In the genomic region with DNA sequence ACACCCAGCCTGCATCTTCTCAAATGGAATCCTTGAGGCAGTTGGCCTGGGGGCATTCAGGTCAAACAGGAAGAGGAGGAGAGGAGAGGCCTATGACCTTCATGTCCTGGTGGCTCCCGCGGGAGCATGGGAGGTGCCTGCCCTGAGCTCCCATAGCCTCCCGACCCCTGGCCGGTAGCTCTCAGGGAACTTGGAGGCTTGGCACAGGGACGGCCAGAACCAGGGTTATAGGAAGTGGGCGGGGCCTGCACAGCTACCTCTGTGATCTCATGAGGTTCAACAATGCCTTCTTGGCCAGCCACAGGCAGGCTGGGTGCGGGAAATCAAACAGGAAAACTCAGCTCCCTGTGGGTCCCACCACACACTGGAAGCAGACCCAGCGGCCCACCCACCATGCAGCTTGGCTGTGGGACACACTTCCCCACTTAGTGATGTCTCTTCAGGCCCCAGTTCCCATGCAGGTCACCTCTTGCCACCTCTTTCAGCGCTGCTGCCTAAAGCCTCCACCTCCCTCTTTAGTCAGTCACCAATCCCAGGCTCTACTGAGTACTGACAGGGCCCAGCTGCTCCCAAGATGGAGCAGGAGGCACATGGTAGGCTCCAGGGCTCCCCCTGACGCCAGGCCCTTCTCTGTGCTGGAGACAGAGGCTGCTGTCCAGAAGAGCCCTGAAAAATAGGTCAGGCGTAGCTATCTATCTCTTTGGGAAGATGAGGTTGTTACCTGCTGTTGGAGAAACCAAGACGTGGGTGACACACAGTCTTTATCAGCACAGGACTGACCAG, we compare ENCODE assay signal across 10 cellular contexts. TPM values are rescaled to one million over a fixed set of nuclear protein-coding genes. Genes with fewer than 3 reads are reported as not detected.
DNase-seq lines count a peak whose midpoint lies in the region; ATAC-seq, FAIRE-seq and TF ChIP-seq lines count a peak whose summit lies in the region.
"Had no signal": no experiment of that assay in that cellular context is flagged by ENCODE, and none has a peak within 500 bp of the region (broad histone marks: within the 10 kb centered on the region; RNA-seq: fewer than 3 reads in every experiment).

A gene (minus strand): TSS at position 200 of the 783 bp plus-strand sequence. CDS start 1,065 bp downstream, outside the sequence.

- H3K36me3 ChIP-seq in WERI-Rb-1 (peaks cover 34% of the 10 kb centered on the region), gastrocnemius medialis (no peaks in the 10 kb centered on the region)

- no peak within 1 kb of the TSS for H3K4me3 Mint-ChIP-seq in mesothelial cell of epicardium

- 63% methylated on average over 11 of the region's 12 CpGs for whole genome bisulfite sequencing in A549 (ENCODE audit: missing lambda C conversion rate)
- WGBS in right cardiac atrium, result 46% methylated on average over 12 of the region's 12 CpGs

- peak; percentile 1 to 2; a peak in 4 of 6 replicates for ATAC-seq in A549
- ATAC-seq in right cardiac atrium, result peak; percentile 43 to 71
- ATAC-seq in gastrocnemius medialis, result no peak

- H3K27me3 ChIP-seq in WERI-Rb-1 (ENCODE audit: insufficient read depth, low read depth, severe bottlenecking) (no peaks in the 10 kb centered on the region), right cardiac atrium (ENCODE audit: control insufficient read depth, insufficient read depth) (no peaks in the 10 kb centered on the region), gastrocnemius medialis (no peaks in the 10 kb centered on the region)

- no peak for TF ChIP-seq RAD21 in A549 (conservative IDR thresholded peaks at IDR 0.05 in 1 of 2, IDR thresholded peaks at IDR 0.05 in 1 of 2)

- no peak within 1 kb of the TSS for H3K4me3 ChIP-seq in A549
- H3K4me3 ChIP-seq in WERI-Rb-1 (ENCODE audit: low read depth, low read length), result no peak within 1 kb of the TSS
- H3K4me3 ChIP-seq in right cardiac atrium (ENCODE audit: low read length), result no peak within 1 kb of the TSS
- no peak within 1 kb of the TSS for H3K4me3 ChIP-seq in gastrocnemius medialis

- H3K27ac ChIP-seq in A549 (peak within 1 kb of the TSS in 1 of 2 experiments; percentile 69; a peak in 3 of 6 replicates), WERI-Rb-1 (peak within 1 kb of the TSS; percentile 46), right cardiac atrium (ENCODE audit: low read length) (no peak within 1 kb of the TSS), gastrocnemius medialis (no peak within 1 kb of the TSS)

- H3K27ac Mint-ChIP-seq in mesothelial cell of epicardium, result no peak within 1 kb of the TSS

- H3K4me1 Mint-ChIP-seq in mesothelial cell of epicardium, result no peaks in the 10 kb centered on the region

- H3K9me3 Mint-ChIP-seq in mesothelial cell of epicardium, result no peaks in the 10 kb centered on the region

- H3K36me3 Mint-ChIP-seq in mesothelial cell of epicardium, result peaks cover 8% of the 10 kb centered on the region

- no peaks in the 10 kb centered on the region for H3K9me3 ChIP-seq in A549
- no peaks in the 10 kb centered on the region for H3K9me3 ChIP-seq in WERI-Rb-1 (ENCODE audit: severe bottlenecking)
- H3K9me3 ChIP-seq in right cardiac atrium (ENCODE audit: control insufficient read depth, low read length), result no peaks in the 10 kb centered on the region
- no peaks in the 10 kb centered on the region for H3K9me3 ChIP-seq in gastrocnemius medialis

- no peak within 1 kb of the TSS for H3K4me2 ChIP-seq in A549

- TF ChIP-seq CTCF in A549 (IDR thresholded peaks at IDR 0.05) (no peak), WERI-Rb-1 (IDR thresholded peaks at IDR 0.05; ENCODE audit: low read depth, low read length) (peak; percentile 62), gastrocnemius medialis (IDR thresholded peaks at IDR 0.05 in 4 of 5, conservative IDR thresholded peaks at IDR 0.05 in 1 of 5) (no peak), mesothelial cell of epicardium (IDR thresholded peaks at IDR 0.05; ENCODE audit: unreplicated experiment) (no peak)

- no peak for TF ChIP-seq POLR2A in A549 (IDR thresholded peaks at IDR 0.05; ENCODE audit: low read length)
- TF ChIP-seq POLR2A in gastrocnemius medialis (IDR thresholded peaks at IDR 0.05), result no peak

- CTCF ChIA-PET in A549 (lab: Yijun Ruan, JAX), result interaction anchor here (1.3 to 1.5 kb wide), 2 partner anchors 17 to 18 kb away, joined by 4 read pairs; no protein-coding TSS in a partner anchor

- intact Hi-C loops in right cardiac atrium (cut with DNase I), result no loop called here
- intact Hi-C loops in gastrocnemius medialis (cut with DNase I; ENCODE audit: low total_unique reads), result no loop called here

- no peak for FAIRE-seq in A549 (lab: Jason Lieb, UNC)
- FAIRE-seq: G401.6 had no signal

- no peaks in the 10 kb centered on the region for H3K27me3 Mint-ChIP-seq in mesothelial cell of epicardium (ENCODE audit: low read depth)

- no peak for TF ChIP-seq EP300 in A549 (IDR thresholded peaks at IDR 0.05)

- POLR2A ChIA-PET in A549 (lab: Yijun Ruan, JAX), result no interaction called here

- in situ Hi-C loops in gastrocnemius medialis (cut with MboI; ENCODE audit: low sequenced_read_pairs in 4 of 4), result no loop called here

- no peak for DNase-seq in A549 (ENCODE audit: low read depth in 1 of 2, low spot score in 1 of 2)
- DNase-seq in ELR (ENCODE audit: low read depth), result peak; percentile 34
- DNase-seq in WERI-Rb-1, result peak; percentile 86
- peak; percentile 65 to 83 (median 77) for DNase-seq in right cardiac atrium
- no peak for DNase-seq in gastrocnemius medialis
- no peak for DNase-seq in mesothelial cell of epicardium (ENCODE audit: low spot score in 2 of 2, unreplicated experiment in 2 of 2)
- DNase-seq in activated CD4-positive, alpha-beta T cell treated with anti-CD3 and anti-CD28 coated beads for 4 hours, result no peak
- no peak for DNase-seq in HPDE6-E6E7 (ENCODE audit: extremely low spot score)
- DNase-seq: effector memory CD4-positive, alpha-beta T cell had no signal

- H3K4me1 ChIP-seq in A549, result peaks cover 41% of the 10 kb centered on the region
- H3K4me1 ChIP-seq in right cardiac atrium (ENCODE audit: control insufficient read depth, insufficient read depth, low read length), result peaks cover 10% of the 10 kb centered on the region
- H3K4me1 ChIP-seq in gastrocnemius medialis, result no peaks in the 10 kb centered on the region

TF ChIP-seq in A549, 52 proteins besides CTCF, POLR2A, EP300 and RAD21:
- TF ChIP-seq MYC (IDR thresholded peaks at IDR 0.05; ENCODE audit: borderline replicate concordance, low read length), result no peak
- TF ChIP-seq, protein P1, sequence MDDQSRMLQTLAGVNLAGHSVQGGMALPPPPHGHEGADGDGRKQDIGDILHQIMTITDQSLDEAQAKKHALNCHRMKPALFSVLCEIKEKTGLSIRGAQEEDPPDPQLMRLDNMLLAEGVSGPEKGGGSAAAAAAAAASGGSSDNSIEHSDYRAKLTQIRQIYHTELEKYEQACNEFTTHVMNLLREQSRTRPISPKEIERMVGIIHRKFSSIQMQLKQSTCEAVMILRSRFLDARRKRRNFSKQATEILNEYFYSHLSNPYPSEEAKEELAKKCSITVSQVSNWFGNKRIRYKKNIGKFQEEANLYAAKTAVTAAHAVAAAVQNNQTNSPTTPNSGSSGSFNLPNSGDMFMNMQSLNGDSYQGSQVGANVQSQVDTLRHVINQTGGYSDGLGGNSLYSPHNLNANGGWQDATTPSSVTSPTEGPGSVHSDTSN (IDR thresholded peaks at IDR 0.05), result 0 out of 2 replicates have a peak, but pooled peaks have one; percentile 33
- TF ChIP-seq NR3C1 (IDR thresholded peaks at IDR 0.05), result no peak
- TF ChIP-seq BHLHE40 (IDR thresholded peaks at IDR 0.05; ENCODE audit: low read depth, low read length), result no peak
- no peak for TF ChIP-seq HOXB13 (CRISPR knock-in tag; IDR thresholded peaks at IDR 0.05; ENCODE audit: low read depth)
- TF ChIP-seq, protein P2, sequence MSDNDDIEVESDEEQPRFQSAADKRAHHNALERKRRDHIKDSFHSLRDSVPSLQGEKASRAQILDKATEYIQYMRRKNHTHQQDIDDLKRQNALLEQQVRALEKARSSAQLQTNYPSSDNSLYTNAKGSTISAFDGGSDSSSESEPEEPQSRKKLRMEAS (IDR thresholded peaks at IDR 0.05), result peak; percentile 50; the same call in 1 of the 2 replicates
- peak; percentile 65 for TF ChIP-seq POLR2AphosphoS2 (conservative IDR thresholded peaks at IDR 0.05; ENCODE audit: low read length)
- no peak for TF ChIP-seq CEBPB (IDR thresholded peaks at IDR 0.05)
- peak in 1 of 2 experiments; percentile 67; a peak in 2 of 5 replicates for TF ChIP-seq JUN (IDR thresholded peaks at IDR 0.05)
- TF ChIP-seq, protein P3, sequence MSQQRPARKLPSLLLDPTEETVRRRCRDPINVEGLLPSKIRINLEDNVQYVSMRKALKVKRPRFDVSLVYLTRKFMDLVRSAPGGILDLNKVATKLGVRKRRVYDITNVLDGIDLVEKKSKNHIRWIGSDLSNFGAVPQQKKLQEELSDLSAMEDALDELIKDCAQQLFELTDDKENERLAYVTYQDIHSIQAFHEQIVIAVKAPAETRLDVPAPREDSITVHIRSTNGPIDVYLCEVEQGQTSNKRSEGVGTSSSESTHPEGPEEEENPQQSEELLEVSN (IDR thresholded peaks at IDR 0.05; ENCODE audit: borderline replicate concordance, low read depth), result no peak
- TF ChIP-seq NFE2L2 (conservative IDR thresholded peaks at IDR 0.05; ENCODE audit: low read length), result no peak
- no peak for TF ChIP-seq HOXA7 (CRISPR knock-in tag; IDR thresholded peaks at IDR 0.05)

RNA-seq across cellular contexts. Expression of the gene that starts here (rescaled TPM):
- 0.01 and 0.07 TPM in 2 replicates for polyA plus RNA-seq in A549 (2011; rRNA removed)
- 0.03 and 0.05 TPM in 2 replicates for polyA plus RNA-seq in A549 (2012; cell fraction: cytosol; rRNA removed)
- polyA plus RNA-seq in A549 (2012; cell fraction: nucleus; rRNA removed), result 0.28 and 0.30 TPM in 2 replicates
- polyA plus RNA-seq in A549 (2017; fragmentation: RNase III; extraction: RNeasy Plus Mini Kit Qiagen cat#74134 plus additional on column Dnase treatment), result 0.03 to 0.05 TPM (median 0.04 TPM) in 3 replicates
- polyA minus RNA-seq in A549 (2011; rRNA and poly(A)+ RNA removed), result 0.08 and 0.34 TPM in 2 replicates
- total RNA-seq in right cardiac atrium, result under 1 TPM; 0.28 to 0.53 (median 0.30) TPM
- polyA plus RNA-seq in right cardiac atrium, result 0.16 TPM
- total RNA-seq in gastrocnemius medialis, result 1 to 10 TPM in 2 of 4 donors, under 1 TPM in 2; 0.29 to 2.0 (median 0.69) TPM
- total RNA-seq in mesothelial cell of epicardium, result 1.2 to 1.4 TPM (median 1.3 TPM) in 3 replicates

Comparison
In these comparisons a context has a peak if more than half of its experiments do, and no peak if none do; other contexts are left out.
1. Peak in ATAC-seq in A549; RNA of the gene not detected or under 1 TPM.
2. Peak in DNase-seq and ATAC-seq in right cardiac atrium; RNA of the gene not detected or under 1 TPM.
3. DNase-seq: peak in ELR (single experiment) and WERI-Rb-1 (single experiment); none in A549 (0 of 2), gastrocnemius medialis (0 of 2), mesothelial cell of epicardium (0 of 2), activated CD4-positive, alpha-beta T cell treated with anti-CD3 and anti-CD28 coated beads for 4 hours (0 of 2) and HPDE6-E6E7 (single experiment).